ENCODE assay signal across 8 cellular contexts in the genomic region with DNA sequence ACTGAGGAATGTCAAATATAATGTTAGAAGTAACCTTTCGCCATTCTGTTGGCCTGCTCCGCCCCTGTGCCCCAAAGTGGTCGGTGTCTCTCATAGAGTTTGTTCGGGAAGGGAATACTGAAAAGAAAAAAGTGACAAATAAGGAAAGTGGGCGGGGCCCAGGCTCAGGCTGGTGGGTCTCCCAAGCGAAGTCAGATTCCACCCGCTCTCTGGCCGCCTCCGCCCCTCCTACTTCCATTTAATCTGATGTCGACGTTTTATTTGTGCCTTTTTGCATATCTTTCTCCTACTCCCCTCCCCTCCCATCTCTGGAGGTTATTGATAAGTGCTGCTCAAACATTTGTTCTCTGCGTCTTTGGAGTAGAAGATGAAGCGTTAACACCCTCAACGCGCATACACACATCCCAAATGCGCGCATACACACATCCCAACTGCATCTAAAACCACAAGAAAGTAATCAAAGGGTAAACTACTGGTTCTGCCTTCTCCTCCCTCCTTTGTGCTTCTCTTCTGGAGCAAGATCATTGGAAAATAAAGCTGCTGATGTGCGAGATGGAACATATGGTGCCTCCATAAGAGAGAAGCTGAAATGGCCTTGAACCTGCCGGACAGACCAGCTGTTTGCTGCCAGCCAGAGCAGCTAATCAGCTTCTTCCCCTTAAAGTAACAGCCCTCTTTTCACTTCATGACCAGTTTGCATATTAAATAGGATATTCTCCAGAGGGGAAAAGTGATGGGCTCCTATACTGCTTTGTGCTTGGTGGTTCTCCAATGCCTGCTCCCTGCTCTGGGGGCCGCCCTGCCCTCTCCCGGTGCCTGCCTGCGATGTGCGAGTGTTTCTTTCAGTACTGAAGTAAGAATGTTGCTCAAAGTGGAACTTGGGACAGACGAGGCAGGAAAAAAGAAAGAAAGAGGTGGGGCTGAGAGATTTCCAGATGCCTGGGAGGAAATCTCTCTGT. TPM values are rescaled to one million over a fixed set of nuclear protein-coding genes. Genes with fewer than 3 reads are reported as not detected.
DNase-seq lines count a peak whose midpoint lies in the region; ATAC-seq, FAIRE-seq and TF ChIP-seq lines count a peak whose summit lies in the region.

No MANE protein-coding gene starts in this region.

- no peaks in the 10 kb centered on the region for H4K20me1 ChIP-seq in GM12878 (ENCODE audit: control insufficient read depth, insufficient read depth)

- H2AFZ ChIP-seq in GM12878 (ENCODE audit: control insufficient read depth, low read depth, low read length) = no peak overlapping the region

- peak overlapping the region; percentile 55; the same call in 1 of the 2 replicates for H3K4me2 ChIP-seq in GM12878 (ENCODE audit: control insufficient read depth, insufficient read depth)

- H3K4me1 ChIP-seq in Caco-2 (no peaks in the 10 kb centered on the region), GM12878 (ENCODE audit: control insufficient read depth, insufficient read depth, low read length) (no peaks in the 10 kb centered on the region), iPS-20b (ENCODE audit: insufficient read depth, low read length) (no peaks in the 10 kb centered on the region), sigmoid colon (peaks cover 0 to 26% (median 18%) of the 10 kb centered on the region in 4 donors)

- CTCF ChIA-PET in Caco-2 (lab: Charles Lee) (no interaction called here), GM12878 (lab: Yijun Ruan, JAX) (interaction anchor here (1.4 kb wide), 1 partner anchor 13 kb away, joined by 3 read pairs; no protein-coding TSS in a partner anchor)

- H3K27ac ChIP-seq in GM12878 (ENCODE audit: control insufficient read depth, insufficient read depth) = no peak overlapping the region
- H3K27ac ChIP-seq in iPS-20b (ENCODE audit: low read length) = no peak overlapping the region
- peak overlapping the region; percentile 87 to 91 (median 90) for H3K27ac ChIP-seq in sigmoid colon

- DNase-seq in Caco-2 = no peak
- peak; percentile 40 for DNase-seq in NCI-H1048 (lab: John Stamatoyannopoulos, UW)
- no peak for DNase-seq in GM12878 (ENCODE audit: low read depth, low spot score)
- DNase-seq in sigmoid colon = peak; percentile 78
- DNase-seq in SIG-M5 treated with dmso at 0.1 percent for 504 hours (lab: John Stamatoyannopoulos, UW; ENCODE audit: unreplicated experiment) = no peak
- DNase-seq in GDM1 (lab: John Stamatoyannopoulos, UW) = no peak

- H3K27me3 ChIP-seq in Caco-2 (replicated peaks; ENCODE audit: control insufficient read depth, insufficient read depth, low read length) = no peaks in the 10 kb centered on the region; the same call in none of the 2 replicates
- H3K27me3 ChIP-seq in GM12878 (replicated peaks in 1 of 2; ENCODE audit: control insufficient read depth in 2 of 2, insufficient read depth in 2 of 2, low read length in 1 of 2) = peaks cover 2 to 7% of the 10 kb centered on the region in 2 experiments; a peak in 2 of 4 replicates
- peaks cover 56% of the 10 kb centered on the region for H3K27me3 ChIP-seq in iPS-20b (ENCODE audit: insufficient read depth, low read length)
- H3K27me3 ChIP-seq in sigmoid colon = no peaks in the 10 kb centered on the region

- intact Hi-C loops in Caco-2 (cut with micrococcal nuclease; ENCODE audit: unreplicated experiment) = no loop called here
- intact Hi-C loops in GM12878 (cut with micrococcal nuclease; ENCODE audit: unreplicated experiment) = no loop called here
- intact Hi-C loops in sigmoid colon (cut with DNase I) = loop anchor here (10.0 kb wide), 2 partner anchors 329 to 821 kb away; partner anchors contain the start of genes EOLA1, HSFX3 and MTMR1

- RAD21 ChIA-PET in GM12878 (lab: Charles Lee; ENCODE audit: unreplicated experiment) = no interaction called here

- H3K9me3 ChIP-seq in Caco-2 (no peaks in the 10 kb centered on the region), GM12878 (replicated peaks; ENCODE audit: control insufficient read depth, insufficient read depth, low read length) (no peaks in the 10 kb centered on the region; the same call in 2 of the 3 replicates), iPS-20b (ENCODE audit: insufficient read depth, low read depth, low read length) (no peaks in the 10 kb centered on the region), sigmoid colon (no peaks in the 10 kb centered on the region)

- H3K9ac ChIP-seq in GM12878 (ENCODE audit: control insufficient read depth, insufficient read depth, low read length) (no peak overlapping the region), iPS-20b (ENCODE audit: low read depth, low read length) (no peak overlapping the region)

- H3K9me3 Mint-ChIP-seq in Caco-2 (ENCODE audit: unreplicated experiment) = no peaks in the 10 kb centered on the region

- TF ChIP-seq EP300 in GM12878 (IDR thresholded peaks at IDR 0.05; ENCODE audit: borderline replicate concordance in 1 of 2, control insufficient read depth in 1 of 2, low read depth in 2 of 2, low read length in 2 of 2) = no peak
- TF ChIP-seq EP300 in sigmoid colon (IDR thresholded peaks at IDR 0.05) = no peak

- peaks cover 22% of the 10 kb centered on the region for H3K27me3 Mint-ChIP-seq in Caco-2 (ENCODE audit: insufficient read depth, unreplicated experiment)

- no peaks in the 10 kb centered on the region for H3K36me3 Mint-ChIP-seq in Caco-2 (ENCODE audit: insufficient read depth, unreplicated experiment)

- H3K4me3 ChIP-seq in Caco-2 (ENCODE audit: low read depth, low read length) (no peak overlapping the region), GM12878 (peak overlapping the region; percentile 47; the same call in 1 of the 2 replicates), iPS-20b (ENCODE audit: low read length) (peak overlapping the region; percentile 67), sigmoid colon (peak overlapping the region; percentile 47 to 65 (median 61))

- H3K79me2 ChIP-seq in GM12878 (ENCODE audit: control insufficient read depth, insufficient read depth, low read length) = no peaks in the 10 kb centered on the region

- BruUV-seq in Caco-2 (replicated peaks; lab: Mats Ljungman, UMichigan) (no TSS peak), GM12878 (replicated peaks; lab: Mats Ljungman, UMichigan) (no TSS peak)

- POLR2A ChIA-PET in Caco-2 (lab: Charles Lee) = no interaction called here
- POLR2A ChIA-PET in GM12878 (lab: Charles Lee) = no interaction called here

- FAIRE-seq in GM12878 (lab: Jason Lieb, UNC) = no peak

- ATAC-seq in GM12878 (no peak), HG03439 (IDR thresholded peaks at IDR 0.05; ENCODE audit: unreplicated experiment) (no peak)

- 35% methylated on average over 24 of the region's 24 CpGs for WGBS in GM12878 (ENCODE audit: insufficient coverage, insufficient replicate concordance, low lambda C conversion rate, missing lambda C conversion rate)
- WGBS in sigmoid colon, 2 donors = 2 to 4% methylated on average over 24 of the region's 24 CpGs

- H3K36me3 ChIP-seq in Caco-2 (ENCODE audit: control insufficient read depth, insufficient read depth, low read length) (no peaks in the 10 kb centered on the region), GM12878 (ENCODE audit: control insufficient read depth in 2 of 2, insufficient read depth in 2 of 2, low read length in 1 of 2) (no peaks in the 10 kb centered on the region), iPS-20b (ENCODE audit: insufficient read depth, low read depth, low read length) (no peaks in the 10 kb centered on the region), sigmoid colon (no peaks in the 10 kb centered on the region)

- H3K27ac Mint-ChIP-seq in Caco-2 (ENCODE audit: unreplicated experiment) = no peak overlapping the region

- no peak for TF ChIP-seq RAD21 in GM12878 (IDR thresholded peaks at IDR 0.05; ENCODE audit: insufficient read depth, low read depth, low read length)

- SMC1A ChIA-PET in GM12878 (lab: Charles Lee; ENCODE audit: uncharacterized antibody, unreplicated experiment) = no interaction called here

- H3K4me1 Mint-ChIP-seq in Caco-2 (ENCODE audit: low read depth, unreplicated experiment) = peaks cover 6% of the 10 kb centered on the region

- TF ChIP-seq CTCF in Caco-2 (IDR thresholded peaks at IDR 0.05; ENCODE audit: insufficient read depth in 1 of 2, low read depth in 1 of 2, low read length in 1 of 2, severe bottlenecking in 1 of 2, unreplicated experiment in 1 of 2) (no peak), GM12878 (IDR thresholded peaks at IDR 0.05 in 2 of 3, conservative IDR thresholded peaks at IDR 0.05 in 1 of 3; ENCODE audit: control insufficient read depth in 2 of 3, extremely low read depth in 1 of 3, insufficient read depth in 1 of 3, low read depth in 3 of 3, low read length in 3 of 3) (no peak), sigmoid colon (IDR thresholded peaks at IDR 0.05) (no peak)

- in situ Hi-C loops in GM12878 (cut with MboI) = no loop called here

- H3K4me3 Mint-ChIP-seq in Caco-2 (ENCODE audit: unreplicated experiment) = peak overlapping the region; percentile 59

- TF ChIP-seq POLR2A in GM12878 (IDR thresholded peaks at IDR 0.05; ENCODE audit: low read depth, low read length) = no peak
- TF ChIP-seq POLR2A in sigmoid colon (IDR thresholded peaks at IDR 0.05) = no peak

TF ChIP-seq in GM12878, 131 proteins besides CTCF, POLR2A, EP300 and RAD21 (continues in another document):
- no peak for TF ChIP-seq MEF2A (IDR thresholded peaks at IDR 0.05; ENCODE audit: insufficient read depth, low read depth, low read length)
- TF ChIP-seq IKZF2 (IDR thresholded peaks at IDR 0.05) = no peak
- TF ChIP-seq SIX5 (IDR thresholded peaks at IDR 0.05; ENCODE audit: low read depth, low read length, severe bottlenecking) = no peak
- TF ChIP-seq NBN (IDR thresholded peaks at IDR 0.05) = no peak
- TF ChIP-seq TCF7 (IDR thresholded peaks at IDR 0.05; ENCODE audit: borderline replicate concordance) = no peak
- TF ChIP-seq POLR2AphosphoS2 (IDR thresholded peaks at IDR 0.05; ENCODE audit: low read depth, low read length) = no peak

RNA-seq across cellular contexts. Expression of gene MAMLD1, which starts 3.1 kb away (rescaled TPM):
- not detected in 2 replicates for total RNA-seq in Caco-2 (2022)
- total RNA-seq in GM12878 (2013; cell fraction: nucleolus; rRNA removed) = not detected in 2 replicates
- total RNA-seq in GM12878 (2014; rRNA removed) = not detected in 2 replicates
- total RNA-seq in GM12878 (2014; rRNA removed; fragmentation: Illumina TruSeq; extraction: Trizol) = not detected in 2 replicates
- not detected in 2 replicates for total RNA-seq in GM12878 (2021)
- not detected for polyA plus RNA-seq in GM12878 (2011; ENCODE audit: low read depth)
- polyA plus RNA-seq in GM12878 (2011; rRNA removed) = 0.04 and 0.05 TPM in 2 replicates
- 0.03 and 0.06 TPM in 2 replicates for polyA plus RNA-seq in GM12878 (2011; cell fraction: cytosol; rRNA removed)
- polyA plus RNA-seq in GM12878 (2011; cell fraction: nucleus; rRNA removed) = 0.28 and 0.45 TPM in 2 replicates
- polyA plus RNA-seq in GM12878 (2012) = not detected in 2 replicates
- polyA plus RNA-seq in GM12878 (2014; fragmentation: Illumina TruSeq; extraction: Trizol) = not detected in 2 replicates
- not detected for polyA plus RNA-seq in GM12878 (2014; fragmentation: Nextera tagmentation; extraction: Ambion mirVana)
- 0.03 and 0.04 TPM in 2 replicates for polyA plus RNA-seq in GM12878 (2014; rRNA removed)
- not detected for polyA plus RNA-seq in GM12878 (2016; fragmentation: Nextera tagmentation; extraction: Ambion mirVana)
- 0.10 TPM in 1 of 2 replicates, not detected in the other for polyA minus RNA-seq in GM12878 (2011; rRNA and poly(A)+ RNA removed)
- not detected in 2 replicates for polyA minus RNA-seq in GM12878 (2011; cell fraction: cytosol; rRNA and poly(A)+ RNA removed)
- polyA minus RNA-seq in GM12878 (2011; cell fraction: nucleus; rRNA and poly(A)+ RNA removed) = 0.10 and 0.12 TPM in 2 replicates
- 1 to 10 TPM; 1.2 to 6.4 (median 2.2) TPM for total RNA-seq in sigmoid colon
- polyA plus RNA-seq in sigmoid colon = 1 to 10 TPM in 1 of 3 donors, under 1 TPM in 2; under 0.01 to 1.1 (median 0.23) TPM

Comparison
In these comparisons a context has a peak if more than half of its experiments do, and no peak if none do; other contexts are left out.
1. DNase-seq: peak in NCI-H1048 (single experiment) and sigmoid colon (single experiment); none in Caco-2 (0 of 2), GM12878 (single experiment), SIG-M5 treated with dmso at 0.1 percent for 504 hours (single experiment) and GDM1 (single experiment).
2. H3K27ac ChIP-seq: peak in sigmoid colon (4 of 4); none in GM12878 (single experiment) and iPS-20b (single experiment).